16 cellular contexts compared by ENCODE assay signal in the genomic region with DNA sequence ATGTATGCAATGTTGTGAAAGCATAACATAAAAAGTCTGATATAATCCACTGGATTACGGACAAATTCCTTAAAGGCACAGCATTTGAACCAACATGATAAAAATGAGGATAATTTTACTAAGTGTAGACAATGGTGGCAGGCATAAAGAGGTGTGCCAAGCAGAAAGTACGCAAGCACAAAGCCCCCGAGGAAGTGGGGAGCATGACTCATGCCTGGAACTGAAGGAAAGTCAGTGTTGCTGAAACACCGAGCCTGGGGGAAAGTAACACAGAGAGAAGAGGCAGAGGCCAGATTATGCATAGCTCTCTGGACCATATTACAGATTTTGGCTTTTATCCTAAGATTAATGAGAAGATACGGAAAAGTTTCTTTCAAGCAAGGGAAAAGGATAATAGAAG.
DNase-seq lines count a peak whose midpoint lies in the region; ATAC-seq, FAIRE-seq and TF ChIP-seq lines count a peak whose summit lies in the region.
"Had no signal": no experiment of that assay in that cellular context is flagged by ENCODE, and none has a peak within 500 bp of the region (broad histone marks: within the 10 kb centered on the region; RNA-seq: fewer than 3 reads in every experiment).

No MANE protein-coding gene starts in this region.

- WGBS in mammary epithelial cell (ENCODE audit: low coverage, missing lambda C conversion rate), result 8% methylated on average over 5 of the region's 5 CpGs
- WGBS in lower leg skin, 2 donors, result 44 to 45% methylated on average over 5 of the region's 5 CpGs

- DNase-seq in HT1080 (ENCODE audit: low read depth) (peak; percentile 77), RWPE1 (ENCODE audit: low spot score) (peak; percentile 1), mammary epithelial cell (peak; percentile 55), keratinocyte (ENCODE audit: low read depth, low spot score) (peak; percentile 5), osteocyte (ENCODE audit: extremely low spot score, unreplicated experiment) (no peak), lower leg skin (ENCODE audit: low spot score in 2 of 2) (no peak)
- DNase-seq in activated CD8-positive, alpha-beta memory T cell treated with anti-CD3 and anti-CD28 coated beads, Interleukin-2, amount 50 U/mL, for 4 hours, result no peak
- DNase-seq: DMS53, H9, NCI-H1048, NCI-H146, NCI-H2081 treated with DMSO at 0.1 percent for 48 hours, NCI-H510A treated with DMSO at 0.1 percent for 48 hours, SHP77 had no signal

- ATAC-seq in activated CD4-positive, CD25-positive, alpha-beta regulatory T cell treated with anti-CD3 and anti-CD28 coated beads, Interleukin-2, amount 50 U/mL, for 24 hours, result no peak

- H3K9ac ChIP-seq in mammary epithelial cell (ENCODE audit: insufficient read depth, low read length), result no peak overlapping the region
- H3K9ac ChIP-seq in keratinocyte (ENCODE audit: control insufficient read depth, extremely low read depth, insufficient read depth, low read length), result no peak overlapping the region

- dilution Hi-C loops in mammary epithelial cell (cut with HindIII; ENCODE audit: low sequenced_read_pairs) (no loop called here), keratinocyte (cut with MboI; ENCODE audit: extremely low pct_ligation_motif_present, low sequenced_read_pairs) (no loop called here)

- H3K27me3 ChIP-seq in mammary epithelial cell (ENCODE audit: insufficient read depth, low read length) (no peaks in the 10 kb centered on the region), keratinocyte (ENCODE audit: control insufficient read depth, extremely low read depth, insufficient read depth, low read length) (no peaks in the 10 kb centered on the region)

- FAIRE-seq in keratinocyte (lab: Jason Lieb, UNC), result peak; percentile 41

- intact Hi-C loops in mammary epithelial cell (cut with micrococcal nuclease), result no loop called here
- intact Hi-C loops in lower leg skin (cut with DNase I; ENCODE audit: low total_unique reads), result no loop called here

- peak overlapping the region; percentile 61 for H3K4me2 ChIP-seq in mammary epithelial cell (ENCODE audit: insufficient read depth, low read depth, low read length)
- H3K4me2 ChIP-seq in keratinocyte (ENCODE audit: control insufficient read depth, extremely low read depth, insufficient read depth, low read depth, low read length), result no peak overlapping the region

- BruUV-seq in mammary epithelial cell (replicated peaks; lab: Mats Ljungman, UMichigan), result no TSS peak

- H3K4me1 ChIP-seq in mammary epithelial cell (ENCODE audit: insufficient read depth, low read length), result peaks cover 12% of the 10 kb centered on the region
- no peaks in the 10 kb centered on the region for H3K4me1 ChIP-seq in keratinocyte (ENCODE audit: control insufficient read depth, extremely low read depth, insufficient read depth, low read length)

- TF ChIP-seq CTCF in RWPE1 (conservative IDR thresholded peaks at IDR 0.05; ENCODE audit: low read depth) (no peak), mammary epithelial cell (conservative IDR thresholded peaks at IDR 0.05 in 1 of 2, IDR thresholded peaks at IDR 0.05 in 1 of 2; ENCODE audit: extremely low read depth in 1 of 2, insufficient read depth in 1 of 2, low read depth in 1 of 2, low read length in 2 of 2) (no peak), keratinocyte (optimal IDR thresholded peaks at IDR 0.05 in 1 of 3, IDR thresholded peaks at IDR 0.05 in 1 of 3, conservative IDR thresholded peaks at IDR 0.05 in 1 of 3; ENCODE audit: extremely low read depth in 1 of 3, insufficient read depth in 2 of 3, low read length in 3 of 3) (no peak), osteocyte (IDR thresholded peaks at IDR 0.05) (no peak), lower leg skin (IDR thresholded peaks at IDR 0.05) (no peak)

- no peaks in the 10 kb centered on the region for H3K36me3 ChIP-seq in mammary epithelial cell (ENCODE audit: insufficient read depth, low read length)
- no peaks in the 10 kb centered on the region for H3K36me3 ChIP-seq in keratinocyte (ENCODE audit: control insufficient read depth in 2 of 2, extremely low read depth in 1 of 2, insufficient read depth in 2 of 2, low read length in 2 of 2)

- no peaks in the 10 kb centered on the region for H3K9me3 Mint-ChIP-seq in osteocyte (ENCODE audit: unreplicated experiment)
- H3K9me3 Mint-ChIP-seq: H9, IgD-negative memory B cell had no signal

- in situ Hi-C loops in mammary epithelial cell (cut with MboI; ENCODE audit: low sequenced_read_pairs in 2 of 2), result no loop called here

- no peak overlapping the region for H3K4me3 Mint-ChIP-seq in osteocyte (ENCODE audit: unreplicated experiment)
- H3K4me3 Mint-ChIP-seq: H9, IgD-negative memory B cell had no signal

- CTCF ChIA-PET in RWPE1 (lab: Yijun Ruan, JAX), result no interaction called here
- CTCF ChIA-PET in mammary epithelial cell (lab: Charles Lee; ENCODE audit: low non-redundant PET), result no interaction called here

- H4K20me1 ChIP-seq in mammary epithelial cell (ENCODE audit: insufficient read depth, low read length), result no peaks in the 10 kb centered on the region
- no peaks in the 10 kb centered on the region for H4K20me1 ChIP-seq in keratinocyte (ENCODE audit: control insufficient read depth, extremely low read depth, insufficient read depth, low read length)

- H3K9me3 ChIP-seq in mammary epithelial cell (replicated peaks; ENCODE audit: insufficient read depth, low read length), result no peaks in the 10 kb centered on the region
- H3K9me3 ChIP-seq in keratinocyte (ENCODE audit: control insufficient read depth, low read depth, low read length), result no peaks in the 10 kb centered on the region

- H3K27ac ChIP-seq in RWPE1 (no peak overlapping the region), mammary epithelial cell (ENCODE audit: insufficient read depth, low read depth, low read length) (no peak overlapping the region), keratinocyte (ENCODE audit: control insufficient read depth, insufficient read depth, low read length) (no peak overlapping the region)

- peak overlapping the region; percentile 37 for H2AFZ ChIP-seq in mammary epithelial cell (ENCODE audit: low read depth, low read length)
- H2AFZ ChIP-seq in keratinocyte (ENCODE audit: control insufficient read depth, low read length), result no peak overlapping the region

- POLR2A ChIA-PET in RWPE1 (lab: Yijun Ruan, JAX; ENCODE audit: low non-redundant PET), result no interaction called here

- H3K27me3 Mint-ChIP-seq in osteocyte (ENCODE audit: unreplicated experiment), result no peaks in the 10 kb centered on the region

- no peak for TF ChIP-seq POLR2A in lower leg skin (IDR thresholded peaks at IDR 0.05)

- H3K9me1 ChIP-seq in keratinocyte (ENCODE audit: control insufficient read depth, extremely low read depth, insufficient read depth, low read length), result no peaks in the 10 kb centered on the region

- H3K4me1 Mint-ChIP-seq in osteocyte (ENCODE audit: unreplicated experiment), result no peaks in the 10 kb centered on the region
- H3K4me1 Mint-ChIP-seq: H9, IgD-negative memory B cell had no signal

- no peaks in the 10 kb centered on the region for H3K79me2 ChIP-seq in mammary epithelial cell (ENCODE audit: insufficient read depth, low read length)
- H3K79me2 ChIP-seq in keratinocyte (ENCODE audit: control insufficient read depth, insufficient read depth, low read length), result no peaks in the 10 kb centered on the region

- H3K4me3 ChIP-seq in mammary epithelial cell (replicated peaks in 1 of 3; ENCODE audit: insufficient read depth in 1 of 3, low read depth in 2 of 3, low read length in 3 of 3) (no peak overlapping the region), keratinocyte (ENCODE audit: control insufficient read depth in 2 of 3, extremely low read depth in 1 of 3, insufficient read depth in 2 of 3, low read depth in 1 of 3, low read length in 3 of 3) (no peak overlapping the region), lower leg skin (ENCODE audit: low read depth, poor library complexity, severe bottlenecking) (no peak overlapping the region)

- H3K36me3 Mint-ChIP-seq in osteocyte (ENCODE audit: unreplicated experiment), result no peaks in the 10 kb centered on the region
- H3K36me3 Mint-ChIP-seq: IgD-negative memory B cell had no signal

- H3K27ac Mint-ChIP-seq in osteocyte (ENCODE audit: unreplicated experiment), result no peak overlapping the region
- H3K27ac Mint-ChIP-seq: IgD-negative memory B cell had no signal

Comparison
In these comparisons a context has a peak if more than half of its experiments do, and no peak if none do; other contexts are left out.
1. DNase-seq: peak in HT1080 (single experiment), RWPE1 (single experiment), mammary epithelial cell (single experiment) and keratinocyte (single experiment); none in activated CD8-positive, alpha-beta memory T cell treated with anti-CD3 and anti-CD28 coated beads, Interleukin-2, amount 50 U/mL, for 4 hours (single experiment), osteocyte (single experiment) and lower leg skin (0 of 2).